Comparison of ENCODE assay signal across 22 cellular contexts in the genomic region with DNA sequence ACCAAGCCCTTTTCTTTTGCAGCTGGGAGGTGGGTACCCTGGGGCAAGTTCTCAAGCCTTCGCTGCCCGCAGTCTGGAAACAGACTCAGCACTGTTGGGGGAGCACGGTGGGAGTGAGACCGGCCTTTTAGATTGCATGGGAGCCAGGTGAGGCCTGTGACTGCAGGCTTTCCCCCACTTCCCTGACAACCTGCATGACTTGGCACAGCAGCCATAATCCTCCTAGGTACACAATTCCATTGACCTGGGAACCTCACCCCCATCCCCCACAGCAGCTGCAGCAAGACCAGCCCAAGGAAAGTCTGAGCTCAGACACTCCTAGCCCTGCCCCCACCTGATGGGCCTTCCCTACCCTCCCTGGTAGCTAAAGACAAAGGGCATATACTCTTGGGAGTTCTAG. TPM values are rescaled to one million over a fixed set of nuclear protein-coding genes. Genes with fewer than 3 reads are reported as not detected.
"Had no signal": no experiment of that assay in that cellular context is flagged by ENCODE, and none has a peak within 500 bp of the region (broad histone marks: within the 10 kb centered on the region; RNA-seq: fewer than 3 reads in every experiment).

No MANE protein-coding gene starts in this region.

- H3K36me3 Mint-ChIP-seq: natural killer cell treated with Interleukin-12 subunit alpha and Interleukin-12 subunit beta and Interleukin-15 and Interleukin-18, amount 100 ng/mL, for 72 hours had no signal

- ATAC-seq: activated CD4-positive, CD25-positive, alpha-beta regulatory T cell treated with anti-CD3 and anti-CD28 coated beads, Interleukin-2, amount 50 U/mL, for 24 hours; mucosa of descending colon; natural killer cell treated with Interleukin-12 subunit alpha and Interleukin-12 subunit beta and Interleukin-15 and Interleukin-18, amount 100 ng/mL, for 72 hours; sciatic nerve; stimulated activated naive CD8-positive, alpha-beta T cell treated with anti-CD3 and anti-CD28 coated beads, Interleukin-15, Interleukin-2, amounts not matched to agents 100 U/mL and 50 U/mL, for 24 hours had no signal

- DNase-seq: activated CD4-positive, alpha-beta T cell treated with anti-CD3 and anti-CD28 coated beads for 48 hours; activated CD4-positive, alpha-beta T cell treated with anti-CD3 and anti-CD28 coated beads, Interleukin-2, amount 50 U/mL, for 48 hours; activated CD8-positive, alpha-beta memory T cell treated with anti-CD3 and anti-CD28 coated beads for 24 hours; activated effector memory CD4-positive, alpha-beta T cell treated with Interleukin-2 at 50 U/mL for 16 hours; activated naive CD4-positive, alpha-beta T cell treated with anti-CD3 and anti-CD28 coated beads for 36 hours; activated naive CD8-positive, alpha-beta T cell treated with anti-CD3 and anti-CD28 coated beads, Interleukin-2, amount 10 ng/mL, durations not matched to agents 7 days and 5 days; brain microvascular endothelial cell; esophagus squamous epithelium; left ventricle myocardium inferior; mucosa of descending colon; stimulated activated CD4-positive, alpha-beta T cell treated with anti-CD3 and anti-CD28 coated beads, Interleukin-12 subunit alpha, Interleukin-12 subunit beta, amount 100 ng/mL, for 4 hours; stimulated activated CD4-positive, alpha-beta T cell treated with anti-CD3 and anti-CD28 coated beads, Interleukin-4, amount 100 ng/mL, for 1 hour; stimulated activated naive CD8-positive, alpha-beta T cell treated with anti-CD3 and anti-CD28 coated beads, Interleukin-15, Interleukin-2, amounts not matched to agents 100 U/mL and 50 U/mL, for 24 hours; testis; transverse colon had no signal

- H3K27ac Mint-ChIP-seq: activated naive CD4-positive, alpha-beta T cell treated with anti-CD3 and anti-CD28 coated beads for 36 hours; activated naive CD8-positive, alpha-beta T cell treated with anti-CD3 and anti-CD28 coated beads, Interleukin-2, amount 10 ng/mL, durations not matched to agents 7 days and 5 days; natural killer cell treated with Interleukin-12 subunit alpha and Interleukin-12 subunit beta and Interleukin-15 and Interleukin-18, amount 100 ng/mL, for 72 hours had no signal

- H3K27ac ChIP-seq: ascending aorta, brain microvascular endothelial cell, esophagus squamous epithelium, left ventricle myocardium inferior, skin epidermis, testis, transverse colon, VCaP had no signal

- H3K9me3 Mint-ChIP-seq: activated naive CD4-positive, alpha-beta T cell treated with anti-CD3 and anti-CD28 coated beads for 36 hours; natural killer cell treated with Interleukin-12 subunit alpha and Interleukin-12 subunit beta and Interleukin-15 and Interleukin-18, amount 100 ng/mL, for 72 hours had no signal

- H3K27me3 ChIP-seq: ascending aorta, brain microvascular endothelial cell, esophagus squamous epithelium, testis, transverse colon had no signal

- H3K4me1 ChIP-seq: ascending aorta, left ventricle myocardium inferior, testis had no signal

- H3K4me3 ChIP-seq: ascending aorta, esophagus squamous epithelium, left ventricle myocardium inferior, lung, mucosa of descending colon, skin epidermis, testis, transverse colon had no signal

- H3K9me3 ChIP-seq: ascending aorta, esophagus squamous epithelium, mucosa of descending colon, testis, transverse colon had no signal

- H3K4me3 Mint-ChIP-seq: activated naive CD4-positive, alpha-beta T cell treated with anti-CD3 and anti-CD28 coated beads for 36 hours; activated naive CD8-positive, alpha-beta T cell treated with anti-CD3 and anti-CD28 coated beads, Interleukin-2, amount 10 ng/mL, durations not matched to agents 7 days and 5 days; natural killer cell treated with Interleukin-12 subunit alpha and Interleukin-12 subunit beta and Interleukin-15 and Interleukin-18, amount 100 ng/mL, for 72 hours had no signal

RNA-seq across cellular contexts. Expression of a gene that starts 52.2 kb away (rescaled TPM):
- total RNA-seq: activated naive CD4-positive, alpha-beta T cell treated with anti-CD3 and anti-CD28 coated beads for 36 hours; activated naive CD8-positive, alpha-beta T cell treated with anti-CD3 and anti-CD28 coated beads, Interleukin-2, amount 10 ng/mL, durations not matched to agents 7 days and 5 days had no signal
